Comparison of ENCODE assay signal across 5 cellular contexts in the genomic region with DNA sequence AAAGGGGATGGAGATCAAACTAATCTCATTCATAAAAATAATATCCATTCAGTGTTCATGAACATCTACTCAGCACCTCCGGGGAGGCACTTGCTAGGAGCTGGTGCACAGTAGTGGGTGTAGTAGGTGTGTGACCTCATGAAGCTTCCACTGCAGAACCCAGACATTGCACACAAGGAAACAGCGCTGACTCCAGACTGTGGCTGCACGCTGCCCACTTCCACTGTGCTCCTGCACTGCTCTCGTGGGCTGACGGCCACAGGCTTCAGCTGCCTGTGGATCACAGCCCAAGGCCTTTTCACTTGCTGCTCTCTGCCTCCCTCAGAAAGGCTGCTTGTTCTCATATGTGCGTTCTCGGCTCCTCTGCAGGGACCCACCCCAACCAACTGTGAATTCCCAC.
"Had no signal": no experiment of that assay in that cellular context is flagged by ENCODE, and none has a peak within 500 bp of the region (broad histone marks: within the 10 kb centered on the region; RNA-seq: fewer than 3 reads in every experiment).

No MANE protein-coding gene starts in this region.

- H3K27ac Mint-ChIP-seq: GM23338, H9 had no signal

- H3K4me3 Mint-ChIP-seq: GM23338, H9 had no signal

- H3K4me1 Mint-ChIP-seq: GM23338, H9 had no signal

- ATAC-seq: GM23338, K562 had no signal

- H3K4me3 ChIP-seq: GM23338, K562 had no signal

- DNase-seq: H9, HCEC 1CT, IMR-90 had no signal

- H3K4me2 ChIP-seq: GM23338 had no signal

- H3K9me3 Mint-ChIP-seq: GM23338, H9 had no signal
